1 cellular context compared by ENCODE assay signal in the genomic region with DNA sequence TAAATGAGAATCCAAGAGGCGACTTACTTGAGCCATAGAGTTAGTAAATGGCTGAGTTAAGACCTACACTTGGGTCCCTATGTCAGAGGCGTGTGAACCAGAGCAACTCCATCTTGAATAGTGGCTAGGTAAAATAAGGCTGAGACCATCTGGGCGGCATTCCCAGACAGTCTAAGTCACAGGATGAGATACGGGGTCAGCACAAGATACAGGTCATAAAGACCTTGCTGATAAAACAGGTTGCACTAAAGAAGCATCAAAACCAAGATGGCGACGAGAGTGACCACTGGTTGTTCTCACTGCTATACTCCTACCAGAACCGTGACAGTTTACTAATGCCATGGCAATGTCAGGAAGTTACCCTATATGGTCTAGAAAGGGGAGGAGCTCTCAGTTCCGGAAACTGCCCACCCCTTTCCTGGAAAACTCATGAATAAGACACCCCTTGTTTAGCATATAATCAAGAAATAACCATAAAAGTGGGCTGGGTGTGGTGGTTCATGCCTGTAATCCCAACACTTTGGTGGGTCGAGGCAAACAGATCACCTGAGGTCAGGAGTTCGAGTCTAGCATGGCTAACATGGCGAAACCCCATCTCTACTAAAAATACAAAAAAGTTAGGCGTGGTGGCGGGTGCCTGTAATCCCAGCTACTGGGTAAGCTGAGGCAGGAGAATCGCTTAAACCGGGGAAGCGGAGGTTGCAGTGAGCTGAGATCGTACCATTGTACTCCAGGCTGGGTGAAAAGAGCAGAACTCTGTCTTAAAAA.
A peak's percentile ranks its signal among the peaks of the same experiment; 100 is the strongest.
TF ChIP-seq lines count a peak whose summit lies in the region.

No MANE protein-coding gene starts in this region.

TF ChIP-seq in K562, 482 proteins besides CTCF, POLR2A, EP300 and RAD21 (continued from another document and continues in another):
- TF ChIP-seq, protein P1, sequence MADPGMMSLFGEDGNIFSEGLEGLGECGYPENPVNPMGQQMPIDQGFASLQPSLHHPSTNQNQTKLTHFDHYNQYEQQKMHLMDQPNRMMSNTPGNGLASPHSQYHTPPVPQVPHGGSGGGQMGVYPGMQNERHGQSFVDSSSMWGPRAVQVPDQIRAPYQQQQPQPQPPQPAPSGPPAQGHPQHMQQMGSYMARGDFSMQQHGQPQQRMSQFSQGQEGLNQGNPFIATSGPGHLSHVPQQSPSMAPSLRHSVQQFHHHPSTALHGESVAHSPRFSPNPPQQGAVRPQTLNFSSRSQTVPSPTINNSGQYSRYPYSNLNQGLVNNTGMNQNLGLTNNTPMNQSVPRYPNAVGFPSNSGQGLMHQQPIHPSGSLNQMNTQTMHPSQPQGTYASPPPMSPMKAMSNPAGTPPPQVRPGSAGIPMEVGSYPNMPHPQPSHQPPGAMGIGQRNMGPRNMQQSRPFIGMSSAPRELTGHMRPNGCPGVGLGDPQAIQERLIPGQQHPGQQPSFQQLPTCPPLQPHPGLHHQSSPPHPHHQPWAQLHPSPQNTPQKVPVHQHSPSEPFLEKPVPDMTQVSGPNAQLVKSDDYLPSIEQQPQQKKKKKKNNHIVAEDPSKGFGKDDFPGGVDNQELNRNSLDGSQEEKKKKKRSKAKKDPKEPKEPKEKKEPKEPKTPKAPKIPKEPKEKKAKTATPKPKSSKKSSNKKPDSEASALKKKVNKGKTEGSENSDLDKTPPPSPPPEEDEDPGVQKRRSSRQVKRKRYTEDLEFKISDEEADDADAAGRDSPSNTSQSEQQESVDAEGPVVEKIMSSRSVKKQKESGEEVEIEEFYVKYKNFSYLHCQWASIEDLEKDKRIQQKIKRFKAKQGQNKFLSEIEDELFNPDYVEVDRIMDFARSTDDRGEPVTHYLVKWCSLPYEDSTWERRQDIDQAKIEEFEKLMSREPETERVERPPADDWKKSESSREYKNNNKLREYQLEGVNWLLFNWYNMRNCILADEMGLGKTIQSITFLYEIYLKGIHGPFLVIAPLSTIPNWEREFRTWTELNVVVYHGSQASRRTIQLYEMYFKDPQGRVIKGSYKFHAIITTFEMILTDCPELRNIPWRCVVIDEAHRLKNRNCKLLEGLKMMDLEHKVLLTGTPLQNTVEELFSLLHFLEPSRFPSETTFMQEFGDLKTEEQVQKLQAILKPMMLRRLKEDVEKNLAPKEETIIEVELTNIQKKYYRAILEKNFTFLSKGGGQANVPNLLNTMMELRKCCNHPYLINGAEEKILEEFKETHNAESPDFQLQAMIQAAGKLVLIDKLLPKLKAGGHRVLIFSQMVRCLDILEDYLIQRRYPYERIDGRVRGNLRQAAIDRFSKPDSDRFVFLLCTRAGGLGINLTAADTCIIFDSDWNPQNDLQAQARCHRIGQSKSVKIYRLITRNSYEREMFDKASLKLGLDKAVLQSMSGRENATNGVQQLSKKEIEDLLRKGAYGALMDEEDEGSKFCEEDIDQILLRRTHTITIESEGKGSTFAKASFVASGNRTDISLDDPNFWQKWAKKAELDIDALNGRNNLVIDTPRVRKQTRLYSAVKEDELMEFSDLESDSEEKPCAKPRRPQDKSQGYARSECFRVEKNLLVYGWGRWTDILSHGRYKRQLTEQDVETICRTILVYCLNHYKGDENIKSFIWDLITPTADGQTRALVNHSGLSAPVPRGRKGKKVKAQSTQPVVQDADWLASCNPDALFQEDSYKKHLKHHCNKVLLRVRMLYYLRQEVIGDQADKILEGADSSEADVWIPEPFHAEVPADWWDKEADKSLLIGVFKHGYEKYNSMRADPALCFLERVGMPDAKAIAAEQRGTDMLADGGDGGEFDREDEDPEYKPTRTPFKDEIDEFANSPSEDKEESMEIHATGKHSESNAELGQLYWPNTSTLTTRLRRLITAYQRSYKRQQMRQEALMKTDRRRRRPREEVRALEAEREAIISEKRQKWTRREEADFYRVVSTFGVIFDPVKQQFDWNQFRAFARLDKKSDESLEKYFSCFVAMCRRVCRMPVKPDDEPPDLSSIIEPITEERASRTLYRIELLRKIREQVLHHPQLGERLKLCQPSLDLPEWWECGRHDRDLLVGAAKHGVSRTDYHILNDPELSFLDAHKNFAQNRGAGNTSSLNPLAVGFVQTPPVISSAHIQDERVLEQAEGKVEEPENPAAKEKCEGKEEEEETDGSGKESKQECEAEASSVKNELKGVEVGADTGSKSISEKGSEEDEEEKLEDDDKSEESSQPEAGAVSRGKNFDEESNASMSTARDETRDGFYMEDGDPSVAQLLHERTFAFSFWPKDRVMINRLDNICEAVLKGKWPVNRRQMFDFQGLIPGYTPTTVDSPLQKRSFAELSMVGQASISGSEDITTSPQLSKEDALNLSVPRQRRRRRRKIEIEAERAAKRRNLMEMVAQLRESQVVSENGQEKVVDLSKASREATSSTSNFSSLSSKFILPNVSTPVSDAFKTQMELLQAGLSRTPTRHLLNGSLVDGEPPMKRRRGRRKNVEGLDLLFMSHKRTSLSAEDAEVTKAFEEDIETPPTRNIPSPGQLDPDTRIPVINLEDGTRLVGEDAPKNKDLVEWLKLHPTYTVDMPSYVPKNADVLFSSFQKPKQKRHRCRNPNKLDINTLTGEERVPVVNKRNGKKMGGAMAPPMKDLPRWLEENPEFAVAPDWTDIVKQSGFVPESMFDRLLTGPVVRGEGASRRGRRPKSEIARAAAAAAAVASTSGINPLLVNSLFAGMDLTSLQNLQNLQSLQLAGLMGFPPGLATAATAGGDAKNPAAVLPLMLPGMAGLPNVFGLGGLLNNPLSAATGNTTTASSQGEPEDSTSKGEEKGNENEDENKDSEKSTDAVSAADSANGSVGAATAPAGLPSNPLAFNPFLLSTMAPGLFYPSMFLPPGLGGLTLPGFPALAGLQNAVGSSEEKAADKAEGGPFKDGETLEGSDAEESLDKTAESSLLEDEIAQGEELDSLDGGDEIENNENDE (IDR thresholded peaks at IDR 0.05; ENCODE audit: low read depth, low read length) = no peak
- TF ChIP-seq MCM2 (IDR thresholded peaks at IDR 0.05; ENCODE audit: low read depth) (no peak), ZNF347 (CRISPR knock-in tag; IDR thresholded peaks at IDR 0.05; ENCODE audit: low read depth) (peak; percentile 99), KDM1A (IDR thresholded peaks at IDR 0.05) (no peak), STAT5B (CRISPR knock-in tag; IDR thresholded peaks at IDR 0.05) (peak; percentile 95), ZNF79 (CRISPR knock-in tag; IDR thresholded peaks at IDR 0.05; ENCODE audit: low read depth) (peak; percentile 99), ZNF224 (CRISPR knock-in tag; IDR thresholded peaks at IDR 0.05) (no peak), PRPF4 (IDR thresholded peaks at IDR 0.05; ENCODE audit: insufficient read depth, low read depth, low read length, poor library complexity, severe bottlenecking) (no peak), CHD2 (IDR thresholded peaks at IDR 0.05; ENCODE audit: low read depth, low read length) (no peak), ZNF24 (IDR thresholded peaks at IDR 0.05) (no peak), SMAD2 (IDR thresholded peaks at IDR 0.05; ENCODE audit: low read depth, low read length) (no peak), CXXC5 (CRISPR knock-in tag; IDR thresholded peaks at IDR 0.05) (peak; percentile 99), CBFB (CRISPR knock-in tag; IDR thresholded peaks at IDR 0.05) (no peak), ZNF589 (CRISPR knock-in tag; IDR thresholded peaks at IDR 0.05; ENCODE audit: low read depth) (peak; percentile 100), CBX2 (IDR thresholded peaks at IDR 0.05; ENCODE audit: insufficient read depth, low read length, poor library complexity, severe bottlenecking) (no peak), ZNF586 (CRISPR knock-in tag; conservative IDR thresholded peaks at IDR 0.05) (peak; percentile 91), HMG20A (CRISPR knock-in tag; conservative IDR thresholded peaks at IDR 0.05) (peak; percentile 97), THRAP3 (IDR thresholded peaks at IDR 0.05; ENCODE audit: borderline replicate concordance) (no peak), XRCC4 (IDR thresholded peaks at IDR 0.05; ENCODE audit: extremely low read depth, insufficient read depth, insufficient read length) (no peak), PHF8 (IDR thresholded peaks at IDR 0.05; ENCODE audit: borderline replicate concordance, low read length) (no peak), ZBTB7A (IDR thresholded peaks at IDR 0.05; ENCODE audit: borderline replicate concordance, control insufficient read depth, low read depth, low read length) (no peak), ZNF311 (CRISPR knock-in tag; IDR thresholded peaks at IDR 0.05) (peak; percentile 99), MBD2 (IDR thresholded peaks at IDR 0.05; ENCODE audit: borderline replicate concordance, low read depth) (no peak), SOX6 (IDR thresholded peaks at IDR 0.05) (no peak), MAFK (IDR thresholded peaks at IDR 0.05; ENCODE audit: low read length) (no peak), TAF7 (tag; IDR thresholded peaks at IDR 0.05) (peak; percentile 99), SETDB1 (IDR thresholded peaks at IDR 0.05; ENCODE audit: low read length) (no peak), ARNT (IDR thresholded peaks at IDR 0.05) (no peak), ATF1 (CRISPR knock-in tag; IDR thresholded peaks at IDR 0.05) (no peak), ATF1 (tag; IDR thresholded peaks at IDR 0.05) (peak; percentile 93), TRIM28 (IDR thresholded peaks at IDR 0.05) (no peak), ZNF232 (CRISPR knock-in tag; IDR thresholded peaks at IDR 0.05) (no peak), ILF3 (IDR thresholded peaks at IDR 0.05; ENCODE audit: borderline replicate concordance) (no peak), FUS (optimal IDR thresholded peaks at IDR 0.05; ENCODE audit: low read depth, low read length) (no peak)
- TF ChIP-seq, protein P2, sequence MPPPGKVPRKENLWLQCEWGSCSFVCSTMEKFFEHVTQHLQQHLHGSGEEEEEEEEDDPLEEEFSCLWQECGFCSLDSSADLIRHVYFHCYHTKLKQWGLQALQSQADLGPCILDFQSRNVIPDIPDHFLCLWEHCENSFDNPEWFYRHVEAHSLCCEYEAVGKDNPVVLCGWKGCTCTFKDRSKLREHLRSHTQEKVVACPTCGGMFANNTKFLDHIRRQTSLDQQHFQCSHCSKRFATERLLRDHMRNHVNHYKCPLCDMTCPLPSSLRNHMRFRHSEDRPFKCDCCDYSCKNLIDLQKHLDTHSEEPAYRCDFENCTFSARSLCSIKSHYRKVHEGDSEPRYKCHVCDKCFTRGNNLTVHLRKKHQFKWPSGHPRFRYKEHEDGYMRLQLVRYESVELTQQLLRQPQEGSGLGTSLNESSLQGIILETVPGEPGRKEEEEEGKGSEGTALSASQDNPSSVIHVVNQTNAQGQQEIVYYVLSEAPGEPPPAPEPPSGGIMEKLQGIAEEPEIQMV (tag; conservative IDR thresholded peaks at IDR 0.05; ENCODE audit: low read depth) = peak; percentile 97
- TF ChIP-seq, protein P3, sequence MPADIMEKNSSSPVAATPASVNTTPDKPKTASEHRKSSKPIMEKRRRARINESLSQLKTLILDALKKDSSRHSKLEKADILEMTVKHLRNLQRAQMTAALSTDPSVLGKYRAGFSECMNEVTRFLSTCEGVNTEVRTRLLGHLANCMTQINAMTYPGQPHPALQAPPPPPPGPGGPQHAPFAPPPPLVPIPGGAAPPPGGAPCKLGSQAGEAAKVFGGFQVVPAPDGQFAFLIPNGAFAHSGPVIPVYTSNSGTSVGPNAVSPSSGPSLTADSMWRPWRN (IDR thresholded peaks at IDR 0.05; ENCODE audit: low read depth) = no peak
- TF ChIP-seq, protein P4, sequence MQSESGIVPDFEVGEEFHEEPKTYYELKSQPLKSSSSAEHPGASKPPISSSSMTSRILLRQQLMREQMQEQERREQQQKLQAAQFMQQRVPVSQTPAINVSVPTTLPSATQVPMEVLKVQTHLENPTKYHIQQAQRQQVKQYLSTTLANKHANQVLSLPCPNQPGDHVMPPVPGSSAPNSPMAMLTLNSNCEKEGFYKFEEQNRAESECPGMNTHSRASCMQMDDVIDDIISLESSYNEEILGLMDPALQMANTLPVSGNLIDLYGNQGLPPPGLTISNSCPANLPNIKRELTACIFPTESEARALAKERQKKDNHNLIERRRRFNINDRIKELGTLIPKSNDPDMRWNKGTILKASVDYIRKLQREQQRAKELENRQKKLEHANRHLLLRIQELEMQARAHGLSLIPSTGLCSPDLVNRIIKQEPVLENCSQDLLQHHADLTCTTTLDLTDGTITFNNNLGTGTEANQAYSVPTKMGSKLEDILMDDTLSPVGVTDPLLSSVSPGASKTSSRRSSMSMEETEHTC (IDR thresholded peaks at IDR 0.05) = no peak
- TF ChIP-seq, protein P5, sequence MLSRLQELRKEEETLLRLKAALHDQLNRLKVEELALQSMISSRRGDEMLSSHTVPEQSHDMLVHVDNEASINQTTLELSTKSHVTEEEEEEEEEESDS (CRISPR knock-in tag; IDR thresholded peaks at IDR 0.05) = peak; percentile 85
- TF ChIP-seq, protein P6, sequence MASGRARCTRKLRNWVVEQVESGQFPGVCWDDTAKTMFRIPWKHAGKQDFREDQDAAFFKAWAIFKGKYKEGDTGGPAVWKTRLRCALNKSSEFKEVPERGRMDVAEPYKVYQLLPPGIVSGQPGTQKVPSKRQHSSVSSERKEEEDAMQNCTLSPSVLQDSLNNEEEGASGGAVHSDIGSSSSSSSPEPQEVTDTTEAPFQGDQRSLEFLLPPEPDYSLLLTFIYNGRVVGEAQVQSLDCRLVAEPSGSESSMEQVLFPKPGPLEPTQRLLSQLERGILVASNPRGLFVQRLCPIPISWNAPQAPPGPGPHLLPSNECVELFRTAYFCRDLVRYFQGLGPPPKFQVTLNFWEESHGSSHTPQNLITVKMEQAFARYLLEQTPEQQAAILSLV (tag; IDR thresholded peaks at IDR 0.05) = peak; percentile 100
- TF ChIP-seq, protein P7, sequence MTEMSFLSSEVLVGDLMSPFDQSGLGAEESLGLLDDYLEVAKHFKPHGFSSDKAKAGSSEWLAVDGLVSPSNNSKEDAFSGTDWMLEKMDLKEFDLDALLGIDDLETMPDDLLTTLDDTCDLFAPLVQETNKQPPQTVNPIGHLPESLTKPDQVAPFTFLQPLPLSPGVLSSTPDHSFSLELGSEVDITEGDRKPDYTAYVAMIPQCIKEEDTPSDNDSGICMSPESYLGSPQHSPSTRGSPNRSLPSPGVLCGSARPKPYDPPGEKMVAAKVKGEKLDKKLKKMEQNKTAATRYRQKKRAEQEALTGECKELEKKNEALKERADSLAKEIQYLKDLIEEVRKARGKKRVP (CRISPR knock-in tag; IDR thresholded peaks at IDR 0.05) = peak; percentile 98
- TF ChIP-seq, protein P8, sequence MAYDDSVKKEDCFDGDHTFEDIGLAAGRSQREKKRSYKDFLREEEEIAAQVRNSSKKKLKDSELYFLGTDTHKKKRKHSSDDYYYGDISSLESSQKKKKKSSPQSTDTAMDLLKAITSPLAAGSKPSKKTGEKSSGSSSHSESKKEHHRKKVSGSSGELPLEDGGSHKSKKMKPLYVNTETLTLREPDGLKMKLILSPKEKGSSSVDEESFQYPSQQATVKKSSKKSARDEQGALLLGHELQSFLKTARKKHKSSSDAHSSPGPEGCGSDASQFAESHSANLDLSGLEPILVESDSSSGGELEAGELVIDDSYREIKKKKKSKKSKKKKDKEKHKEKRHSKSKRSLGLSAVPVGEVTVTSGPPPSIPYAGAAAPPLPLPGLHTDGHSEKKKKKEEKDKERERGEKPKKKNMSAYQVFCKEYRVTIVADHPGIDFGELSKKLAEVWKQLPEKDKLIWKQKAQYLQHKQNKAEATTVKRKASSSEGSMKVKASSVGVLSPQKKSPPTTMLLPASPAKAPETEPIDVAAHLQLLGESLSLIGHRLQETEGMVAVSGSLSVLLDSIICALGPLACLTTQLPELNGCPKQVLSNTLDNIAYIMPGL (CRISPR knock-in tag; IDR thresholded peaks at IDR 0.05) = no peak
